Comparison of ENCODE assay signal across 12 cellular contexts in the genomic region with DNA sequence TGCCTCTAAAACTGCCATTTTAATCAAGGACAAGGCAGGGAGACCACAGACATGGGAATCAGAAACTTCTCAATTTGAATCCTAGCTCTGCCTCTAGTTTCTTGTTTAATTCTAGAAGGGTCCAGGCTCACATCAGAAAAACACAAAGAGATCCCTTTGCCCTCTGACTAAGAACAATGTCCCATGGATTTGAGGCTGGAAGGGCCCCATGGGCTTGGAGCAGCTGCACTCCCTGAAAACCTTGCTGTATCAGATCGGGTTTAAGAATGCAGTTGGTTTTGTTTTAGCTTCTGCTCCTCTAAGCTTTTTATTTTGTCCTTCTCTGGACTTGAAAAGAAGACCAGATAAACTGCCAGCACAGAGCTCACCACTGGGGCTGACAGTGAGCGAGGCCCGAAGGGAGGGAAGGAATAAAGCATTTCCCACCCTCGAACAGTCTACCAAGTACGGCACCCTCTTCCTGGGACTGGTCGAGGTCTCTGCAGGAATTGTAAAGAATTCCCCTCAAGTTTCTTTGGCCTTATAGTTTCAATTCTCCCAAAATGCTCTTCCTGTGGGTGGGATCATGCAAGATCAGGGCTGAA.
DNase-seq lines count a peak whose midpoint lies in the region; ATAC-seq and TF ChIP-seq lines count a peak whose summit lies in the region.
"Had no signal": no experiment of that assay in that cellular context is flagged by ENCODE, and none has a peak within 500 bp of the region (broad histone marks: within the 10 kb centered on the region; RNA-seq: fewer than 3 reads in every experiment).

No MANE protein-coding gene starts in this region.

- TF ChIP-seq CTCF in GM23338 (conservative IDR thresholded peaks at IDR 0.05; ENCODE audit: low read depth in 2 of 2) = no peak
- TF ChIP-seq CTCF in hepatocyte (IDR thresholded peaks at IDR 0.05; ENCODE audit: poor library complexity) = no peak

- H3K27ac Mint-ChIP-seq in GM23338 = no peak overlapping the region

- no peak for DNase-seq in GM23338 (ENCODE audit: low spot score)
- DNase-seq in SK-N-MC (ENCODE audit: low read depth, low spot score) = no peak
- no peak for DNase-seq in hepatocyte (ENCODE audit: low spot score)
- no peak for DNase-seq in NCI-H2107 (lab: John Stamatoyannopoulos, UW)
- no peak for DNase-seq in NCI-H1930 (lab: John Stamatoyannopoulos, UW)
- DNase-seq in ecto neural progenitor cell (ENCODE audit: low spot score) = no peak
- DNase-seq in NCI-H128 (lab: John Stamatoyannopoulos, UW; ENCODE audit: unreplicated experiment) = no peak
- DNase-seq: activated CD4-positive, alpha-beta T cell treated with anti-CD3 and anti-CD28 coated beads for 4 hours; CD4-positive, alpha-beta memory T cell; NCI-H446; stimulated activated CD4-positive, alpha-beta T cell treated with anti-CD3 and anti-CD28 coated beads, Interleukin-2, amount 100 ng/mL, for 24 hours had no signal

- peaks cover 25% of the 10 kb centered on the region for H3K4me1 Mint-ChIP-seq in GM23338

- H3K79me2 ChIP-seq in GM23338 (replicated peaks; ENCODE audit: insufficient read depth) (no peaks in the 10 kb centered on the region), hepatocyte (peaks cover 11% of the 10 kb centered on the region)

- WGBS in hepatocyte (ENCODE audit: low lambda C conversion rate, missing lambda C conversion rate) = 58% methylated on average over 6 of the region's 6 CpGs

- H2AFZ ChIP-seq in GM23338 (peak overlapping the region; percentile 87), hepatocyte (no peak overlapping the region)

- H3F3A ChIP-seq in GM23338 (replicated peaks; ENCODE audit: low read depth) = no peaks in the 10 kb centered on the region

- H3K9me2 ChIP-seq in GM23338 (ENCODE audit: insufficient read depth) (no peaks in the 10 kb centered on the region), hepatocyte (replicated peaks; ENCODE audit: insufficient read depth) (no peaks in the 10 kb centered on the region)

- peaks cover 11% of the 10 kb centered on the region for H3K36me3 Mint-ChIP-seq in GM23338 (ENCODE audit: low read depth)

- ATAC-seq in GM23338 = peak; percentile 57

- H3K9me3 ChIP-seq in SK-N-MC (ENCODE audit: low read depth, low read length) (peaks cover under 1% of the 10 kb centered on the region; the same call in 1 of the 2 replicates), hepatocyte (ENCODE audit: low read depth) (no peaks in the 10 kb centered on the region)

- H3K4me3 Mint-ChIP-seq in GM23338 = no peak overlapping the region
- H3K4me3 Mint-ChIP-seq: CD4-positive, alpha-beta memory T cell had no signal

- H3K27ac ChIP-seq in GM23338 (ENCODE audit: low read depth) (no peak overlapping the region), SK-N-MC (peak overlapping the region; percentile 16), hepatocyte (peak overlapping the region; percentile 52), rectal smooth muscle tissue (ENCODE audit: low read depth, low read length) (peak overlapping the region; percentile 11)

- H3K27me3 Mint-ChIP-seq in GM23338 (ENCODE audit: insufficient read depth, low read depth, poor library complexity) = no peaks in the 10 kb centered on the region
- H3K27me3 Mint-ChIP-seq: CD4-positive, alpha-beta memory T cell had no signal

- H3K4me3 ChIP-seq in GM23338 (no peak overlapping the region), SK-N-MC (no peak overlapping the region), hepatocyte (no peak overlapping the region), rectal smooth muscle tissue (ENCODE audit: low read length) (no peak overlapping the region)

- H3K36me3 ChIP-seq in GM23338 (ENCODE audit: insufficient read depth) (peaks cover under 1% of the 10 kb centered on the region; the same call in 1 of the 2 replicates), SK-N-MC (ENCODE audit: insufficient read depth, low read length) (peaks cover under 1% of the 10 kb centered on the region; the same call in 1 of the 2 replicates), hepatocyte (replicated peaks; ENCODE audit: insufficient read depth, low read depth) (no peaks in the 10 kb centered on the region), rectal smooth muscle tissue (ENCODE audit: control insufficient read depth, insufficient read depth, low read length) (no peaks in the 10 kb centered on the region)

- H3K4me1 ChIP-seq in GM23338 (ENCODE audit: insufficient read depth) (peaks cover 21% of the 10 kb centered on the region), hepatocyte (ENCODE audit: insufficient read depth) (peaks cover 43% of the 10 kb centered on the region), rectal smooth muscle tissue (ENCODE audit: control insufficient read depth, insufficient read depth, low read length) (peaks cover 26% of the 10 kb centered on the region)

- no peaks in the 10 kb centered on the region for H3K27me3 ChIP-seq in GM23338 (ENCODE audit: insufficient read depth)
- H3K27me3 ChIP-seq in hepatocyte = no peaks in the 10 kb centered on the region
- no peaks in the 10 kb centered on the region for H3K27me3 ChIP-seq in rectal smooth muscle tissue (ENCODE audit: control insufficient read depth, insufficient read depth, low read length)

- peaks cover 12% of the 10 kb centered on the region for H3K9me3 Mint-ChIP-seq in GM23338

- H3K4me2 ChIP-seq in GM23338 (no peak overlapping the region), hepatocyte (peak overlapping the region; percentile 45)

- H3K9ac ChIP-seq in SK-N-MC (ENCODE audit: insufficient read length) (no peak overlapping the region), rectal smooth muscle tissue (ENCODE audit: low read length) (no peak overlapping the region)

- H4K20me1 ChIP-seq in GM23338 (replicated peaks; ENCODE audit: insufficient read depth) (no peaks in the 10 kb centered on the region), hepatocyte (ENCODE audit: insufficient read depth, poor library complexity, severe bottlenecking) (no peaks in the 10 kb centered on the region)

TF ChIP-seq in GM23338, 12 proteins besides CTCF, POLR2A, EP300 and RAD21 (continues in another document):
- TF ChIP-seq ETS1 (IDR thresholded peaks at IDR 0.05) = no peak
- TF ChIP-seq POLR2AphosphoS5 (IDR thresholded peaks at IDR 0.05; ENCODE audit: low read depth) = no peak
- TF ChIP-seq STAT1 (IDR thresholded peaks at IDR 0.05; ENCODE audit: unreplicated experiment) = no peak
- TF ChIP-seq EZH2phosphoT487 (IDR thresholded peaks at IDR 0.05; ENCODE audit: unreplicated experiment) = no peak
- TF ChIP-seq CREB1 (CRISPR knock-in tag; IDR thresholded peaks at IDR 0.05; ENCODE audit: low read depth) = no peak
